ENCODE assay signal across 34 cellular contexts in genomic region chr4:111410571-111410970, GRCh38.
"Had no signal": no experiment of that assay in that cellular context is flagged by ENCODE, and none has a peak within 500 bp of the region (broad histone marks: within the 10 kb centered on the region; RNA-seq: fewer than 3 reads in every experiment).

No MANE protein-coding gene starts in this region.

- H3K36me3 ChIP-seq: adrenal gland, brain microvascular endothelial cell, breast epithelium had no signal

- H3K27me3 Mint-ChIP-seq: activated B cell treated with CpG ODN at 0.5 μM for 24 hours; activated CD4-positive, alpha-beta memory T cell treated with anti-CD3 and anti-CD28 coated beads for 36 hours; activated CD4-positive, alpha-beta T cell treated with anti-CD3 and anti-CD28 coated beads, Interleukin-2, amount 10 ng/mL, durations not matched to agents 24 days and 14 days; activated CD8-positive, alpha-beta memory T cell treated with anti-CD3 and anti-CD28 coated beads, Interleukin-2, amount 10 ng/mL, durations not matched to agents 7 days and 5 days; activated CD8-positive, alpha-beta T cell treated with anti-CD3 and anti-CD28 coated beads for 36 hours; activated naive CD8-positive, alpha-beta T cell treated with anti-CD3 and anti-CD28 coated beads for 36 hours; activated T-cell treated with anti-CD3 and anti-CD28 coated beads, Interleukin-2, amount 50 U/mL, for 24 hours had no signal

- H3K9me3 ChIP-seq: adrenal gland, body of pancreas had no signal

- H3K27me3 ChIP-seq: adrenal gland, body of pancreas, brain microvascular endothelial cell, breast epithelium had no signal

- H3K4me3 Mint-ChIP-seq: activated B cell treated with CpG ODN at 0.5 μM for 24 hours; activated CD4-positive, alpha-beta memory T cell treated with anti-CD3 and anti-CD28 coated beads for 36 hours; activated CD4-positive, alpha-beta T cell treated with anti-CD3 and anti-CD28 coated beads, Interleukin-2, amount 10 ng/mL, durations not matched to agents 24 days and 14 days; activated CD8-positive, alpha-beta memory T cell treated with anti-CD3 and anti-CD28 coated beads, Interleukin-2, amount 10 ng/mL, durations not matched to agents 7 days and 5 days; activated CD8-positive, alpha-beta T cell treated with anti-CD3 and anti-CD28 coated beads for 36 hours; activated naive CD4-positive, alpha-beta T cell treated with anti-CD3 and anti-CD28 coated beads for 36 hours; activated naive CD8-positive, alpha-beta T cell treated with anti-CD3 and anti-CD28 coated beads for 36 hours; activated T-cell treated with anti-CD3 and anti-CD28 coated beads, Interleukin-2, amount 50 U/mL, for 24 hours; T-helper 1 cell treated with Interleukin-12 subunit alpha and Interleukin-12 subunit beta and Interleukin-4 antibody, amounts not matched to agents 30 μg/mL and 1 μg/mL, for 36 hours; T-helper 2 cell treated with Interferon-gamma antibody and Interleukin-4, amounts not matched to agents 5 μg/mL and 100 μg/mL, for 36 hours had no signal

- H3K27ac ChIP-seq: adrenal gland, body of pancreas, brain microvascular endothelial cell, breast epithelium, VCaP had no signal

- H3K4me3 ChIP-seq: adrenal gland, body of pancreas, breast epithelium had no signal

- H3K4me1 ChIP-seq: adrenal gland, body of pancreas, breast epithelium had no signal

- ATAC-seq: activated CD8-positive, alpha-beta memory T cell treated with anti-CD3 and anti-CD28 coated beads, Interleukin-2, amount 10 ng/mL, durations not matched to agents 7 days and 5 days; activated CD8-positive, alpha-beta T cell treated with anti-CD3 and anti-CD28 coated beads for 36 hours; activated naive CD4-positive, alpha-beta T cell treated with anti-CD3 and anti-CD28 coated beads, Interleukin-2, amount 50 U/mL, for 72 hours; body of pancreas had no signal

- H3K4me1 Mint-ChIP-seq: activated B cell treated with CpG ODN at 0.5 μM for 24 hours; activated CD4-positive, alpha-beta T cell treated with anti-CD3 and anti-CD28 coated beads, Interleukin-2, amount 10 ng/mL, durations not matched to agents 24 days and 14 days; activated CD8-positive, alpha-beta memory T cell treated with anti-CD3 and anti-CD28 coated beads, Interleukin-2, amount 10 ng/mL, durations not matched to agents 7 days and 5 days; activated naive CD8-positive, alpha-beta T cell treated with anti-CD3 and anti-CD28 coated beads for 36 hours had no signal

- DNase-seq: activated B cell treated with CpG ODN at 0.5 μM for 24 hours; activated CD4-positive, alpha-beta memory T cell treated with anti-CD3 and anti-CD28 coated beads for 36 hours; activated CD4-positive, alpha-beta T cell treated with anti-CD3 and anti-CD28 coated beads for 4 hours; activated CD4-positive, alpha-beta T cell treated with anti-CD3 and anti-CD28 coated beads, Interleukin-2, amount 10 ng/mL, durations not matched to agents 24 days and 14 days; activated CD4-positive, alpha-beta T cell treated with anti-CD3 and anti-CD28 coated beads, Interleukin-2, amount 50 U/mL, for 1 hour; activated CD4-positive, alpha-beta T cell treated with anti-CD3 and anti-CD28 coated beads, Interleukin-2, amount 50 U/mL, for 4 hours; activated CD4-positive, CD25-positive, alpha-beta regulatory T cell treated with anti-CD3 and anti-CD28 coated beads, Interleukin-2, amount 50 U/mL, for 72 hours; activated CD8-positive, alpha-beta memory T cell treated with anti-CD3 and anti-CD28 coated beads for 24 hours; activated CD8-positive, alpha-beta memory T cell treated with anti-CD3 and anti-CD28 coated beads, Interleukin-2, amount 10 ng/mL, durations not matched to agents 7 days and 5 days; activated CD8-positive, alpha-beta memory T cell treated with anti-CD3 and anti-CD28 coated beads, Interleukin-2, amount 50 U/mL, for 48 hours; activated CD8-positive, alpha-beta T cell treated with anti-CD3 and anti-CD28 coated beads for 36 hours; activated effector memory CD4-positive, alpha-beta T cell treated with anti-CD3 and anti-CD28 coated beads, Interleukin-2, amount 50 U/mL, for 16 hours; activated gamma-delta T cell treated with Interleukin-2 at 50 U/mL for 16 hours; activated naive CD4-positive, alpha-beta T cell; activated naive CD4-positive, alpha-beta T cell treated with anti-CD3 and anti-CD28 coated beads for 36 hours; activated naive CD4-positive, alpha-beta T cell treated with anti-CD3 and anti-CD28 coated beads, Interleukin-2, amount 50 U/mL, for 16 hours; activated naive CD8-positive, alpha-beta T cell treated with anti-CD3 and anti-CD28 coated beads for 36 hours; activated T-cell treated with anti-CD3 and anti-CD28 coated beads, Interleukin-2, amount 50 U/mL, for 24 hours; activated T-cell treated with anti-CD3 and anti-CD28 coated beads, Interleukin-2, amount 50 U/mL, for 48 hours; adrenal gland; amniotic stem cell; aorta; body of pancreas; brain microvascular endothelial cell; central memory CD4-positive, alpha-beta T cell; T-helper 1 cell; T-helper 2 cell; T-helper 9 cell had no signal

- H3K9me3 Mint-ChIP-seq: activated CD4-positive, alpha-beta T cell treated with anti-CD3 and anti-CD28 coated beads, Interleukin-2, amount 10 ng/mL, durations not matched to agents 24 days and 14 days had no signal

- H3K36me3 Mint-ChIP-seq: activated CD4-positive, alpha-beta memory T cell treated with anti-CD3 and anti-CD28 coated beads for 36 hours; activated CD8-positive, alpha-beta memory T cell treated with anti-CD3 and anti-CD28 coated beads, Interleukin-2, amount 10 ng/mL, durations not matched to agents 7 days and 5 days; activated naive CD4-positive, alpha-beta T cell treated with anti-CD3 and anti-CD28 coated beads, Interleukin-2, amount 50 U/mL, for 72 hours; activated naive CD8-positive, alpha-beta T cell treated with anti-CD3 and anti-CD28 coated beads for 36 hours had no signal

- H3K27ac Mint-ChIP-seq: activated B cell treated with CpG ODN at 0.5 μM for 24 hours; activated CD4-positive, alpha-beta memory T cell treated with anti-CD3 and anti-CD28 coated beads for 36 hours; activated CD4-positive, alpha-beta T cell treated with anti-CD3 and anti-CD28 coated beads, Interleukin-2, amount 10 ng/mL, durations not matched to agents 24 days and 14 days; activated CD8-positive, alpha-beta memory T cell treated with anti-CD3 and anti-CD28 coated beads, Interleukin-2, amount 10 ng/mL, durations not matched to agents 7 days and 5 days; activated CD8-positive, alpha-beta T cell treated with anti-CD3 and anti-CD28 coated beads for 36 hours; activated naive CD4-positive, alpha-beta T cell treated with anti-CD3 and anti-CD28 coated beads for 36 hours; activated naive CD4-positive, alpha-beta T cell treated with anti-CD3 and anti-CD28 coated beads, Interleukin-2, amount 50 U/mL, for 72 hours; activated naive CD8-positive, alpha-beta T cell treated with anti-CD3 and anti-CD28 coated beads for 36 hours; activated T-cell treated with anti-CD3 and anti-CD28 coated beads, Interleukin-2, amount 50 U/mL, for 24 hours; activated T-helper 2 cell treated with anti-CD3 and anti-CD28 coated beads, Interferon-gamma antibody, Interleukin-2, Interleukin-4, amounts not matched to agents 10 μg/mL and 5 μg/mL and 100 μg/mL, durations not matched to agents 14 hours and 24 hours and 36 hours; T-helper 1 cell treated with Interleukin-12 subunit alpha and Interleukin-12 subunit beta and Interleukin-4 antibody, amounts not matched to agents 30 μg/mL and 1 μg/mL, for 36 hours; T-helper 2 cell treated with Interferon-gamma antibody and Interleukin-4, amounts not matched to agents 5 μg/mL and 100 μg/mL, for 36 hours had no signal
